8 cellular contexts compared by ENCODE assay signal in genomic region chr20:5996765-5997164, GRCh38. TPM values are rescaled to one million over a fixed set of nuclear protein-coding genes. Genes with fewer than 3 reads are reported as not detected.
DNase-seq lines count a peak whose midpoint lies in the region; ATAC-seq and TF ChIP-seq lines count a peak whose summit lies in the region.

No MANE protein-coding gene starts in this region.

- no peak overlapping the region for H3K27ac ChIP-seq in esophagus muscularis mucosa (replicated peaks in 1 of 4)

- no peaks in the 10 kb centered on the region for H3K9me3 ChIP-seq in esophagus muscularis mucosa

- H3K4me3 ChIP-seq in esophagus muscularis mucosa = no peak overlapping the region

- H3K27me3 ChIP-seq in esophagus muscularis mucosa = no peaks in the 10 kb centered on the region

- no peak for TF ChIP-seq POLR2A in esophagus muscularis mucosa (IDR thresholded peaks at IDR 0.05; ENCODE audit: low read depth)

- no peak for TF ChIP-seq EP300 in esophagus muscularis mucosa (IDR thresholded peaks at IDR 0.05)

- intact Hi-C loops in esophagus muscularis mucosa (cut with DNase I) = no loop called here

- WGBS in esophagus muscularis mucosa = 92% methylated on average over 1 of the region's 1 CpG

- peaks cover 0 to 18% (median 8%) of the 10 kb centered on the region in 4 donors for H3K4me1 ChIP-seq in esophagus muscularis mucosa

- DNase-seq in GF-D8 (lab: John Stamatoyannopoulos, UW) (peak; percentile 79), activated T-cell treated with anti-CD3 and anti-CD28 coated beads for 24 hours (ENCODE audit: low read depth) (peak; percentile 25), esophagus muscularis mucosa (ENCODE audit: extremely low spot score) (no peak), foreskin melanocyte (no peak), NCI-H1930 (lab: John Stamatoyannopoulos, UW) (no peak)
- DNase-seq in stimulated activated CD8-positive, alpha-beta memory T cell treated with anti-CD3 and anti-CD28 coated beads, Interleukin-15, amount 100 ng/mL, for 1 hour (ENCODE audit: low read depth) = peak; percentile 14

- peak; percentile 96 for ATAC-seq in GM19463 (IDR thresholded peaks at IDR 0.05; ENCODE audit: unreplicated experiment)
- peak; percentile 77 for ATAC-seq in HG03439 (IDR thresholded peaks at IDR 0.05; ENCODE audit: unreplicated experiment)

- peaks cover 0 to 10% (median 8%) of the 10 kb centered on the region in 4 donors for H3K36me3 ChIP-seq in esophagus muscularis mucosa

- no peak for TF ChIP-seq CTCF in esophagus muscularis mucosa (IDR thresholded peaks at IDR 0.05)

RNA-seq across cellular contexts. Expression of gene CRLS1, which starts 9.2 kb away (rescaled TPM):
- total RNA-seq in esophagus muscularis mucosa = 10 to 100 TPM; 36.4 to 42.8 (median 37.7) TPM

RNA-seq across cellular contexts. Expression of gene MCM8, which starts 46.3 kb away (rescaled TPM):
- 1 to 10 TPM; 4.0 to 5.6 (median 4.4) TPM for total RNA-seq in esophagus muscularis mucosa

RNA-seq across cellular contexts. Expression of gene TRMT6, which starts 46.4 kb away (rescaled TPM):
- total RNA-seq in esophagus muscularis mucosa = 10 to 100 TPM in 1 of 4 donors, 1 to 10 TPM in 3; 9.2 to 13.4 (median 9.7) TPM

RNA-seq across cellular contexts. Expression of gene LRRN4, which starts 57.1 kb away (rescaled TPM):
- total RNA-seq in esophagus muscularis mucosa = under 1 TPM in 2 of 4 donors, not detected in 2; 0.17 to 0.42 TPM

Comparison
In these comparisons a context has a peak if more than half of its experiments do, and no peak if none do; other contexts are left out.
1. DNase-seq: peak in GF-D8 (single experiment), activated T-cell treated with anti-CD3 and anti-CD28 coated beads for 24 hours (single experiment) and stimulated activated CD8-positive, alpha-beta memory T cell treated with anti-CD3 and anti-CD28 coated beads, Interleukin-15, amount 100 ng/mL, for 1 hour (single experiment); none in esophagus muscularis mucosa (single experiment), foreskin melanocyte (single experiment) and NCI-H1930 (0 of 2).